18 cellular contexts compared by ENCODE assay signal in genomic region chr6:53058388-53058890, GRCh38. TPM values are rescaled to one million over a fixed set of nuclear protein-coding genes. Genes with fewer than 3 reads are reported as not detected.
A peak's percentile ranks its signal among the peaks of the same experiment; 100 is the strongest.
DNase-seq lines count a peak whose midpoint lies in the region; ATAC-seq and TF ChIP-seq lines count a peak whose summit lies in the region.
"Had no signal": no experiment of that assay in that cellular context is flagged by ENCODE, and none has a peak within 500 bp of the region (broad histone marks: within the 10 kb centered on the region; RNA-seq: fewer than 3 reads in every experiment).

No MANE protein-coding gene starts in this region.

- H3K27me3 Mint-ChIP-seq in activated naive CD4-positive, alpha-beta T cell treated with anti-CD3 and anti-CD28 coated beads, Interleukin-2, amount 50 U/mL, for 24 hours = no peaks in the 10 kb centered on the region
- H3K27me3 Mint-ChIP-seq in activated CD8-positive, alpha-beta T cell treated with anti-CD3 and anti-CD28 coated beads for 36 hours = no peaks in the 10 kb centered on the region

- H3K9me3 ChIP-seq in mucosa of stomach (ENCODE audit: control insufficient read depth, low read length) (no peaks in the 10 kb centered on the region), transverse colon (no peaks in the 10 kb centered on the region)
- H3K9me3 ChIP-seq: upper lobe of right lung had no signal

- 42 to 53% methylated on average over 4 of the region's 4 CpGs for WGBS in transverse colon (ENCODE audit: low coverage in 1 of 2), 2 donors

- in situ Hi-C loops in transverse colon (cut with MboI; ENCODE audit: low pct_ligation_motif_present in 1 of 4, low pct_unique_long_range_greater_than_20kb in 1 of 4, low sequenced_read_pairs in 3 of 4) = loop anchor here in 2 of 4 donors (10.0 kb wide), 1 partner anchor 64 kb away; the partner anchor contains the start of gene GSTA4 (in 2 of the 2)

- POLR2A ChIA-PET in activated CD8-positive, alpha-beta T cell treated with anti-CD3 and anti-CD28 coated beads for 36 hours (lab: Charles Lee) = interaction anchor here (1.0 kb wide), 1 partner anchor 10 kb away, joined by 3 read pairs; no protein-coding TSS in a partner anchor

- intact Hi-C loops in activated CD8-positive, alpha-beta T cell treated with anti-CD3 and anti-CD28 coated beads for 36 hours (cut with micrococcal nuclease) = no loop called here
- intact Hi-C loops in transverse colon (cut with DNase I; ENCODE audit: low total_unique reads) = no loop called here

- no peaks in the 10 kb centered on the region for H3K9me3 Mint-ChIP-seq in activated naive CD4-positive, alpha-beta T cell treated with anti-CD3 and anti-CD28 coated beads, Interleukin-2, amount 50 U/mL, for 24 hours
- H3K9me3 Mint-ChIP-seq in activated CD8-positive, alpha-beta T cell treated with anti-CD3 and anti-CD28 coated beads for 36 hours = no peaks in the 10 kb centered on the region
- H3K9me3 Mint-ChIP-seq: neural progenitor cell had no signal

- DNase-seq in activated naive CD4-positive, alpha-beta T cell treated with Interleukin-2 at 50 U/mL for 16 hours = no peak
- no peak for DNase-seq in activated CD8-positive, alpha-beta T cell treated with anti-CD3 and anti-CD28 coated beads for 36 hours
- DNase-seq in transverse colon (no peak), dedifferentiated amniotic fluid mesenchymal stem cell (ENCODE audit: extremely low spot score) (no peak), NCI-H1048 (lab: John Stamatoyannopoulos, UW) (no peak), RPMI8226 (no peak)
- DNase-seq: activated gamma-delta T cell treated with Interleukin-2 at 50 U/mL for 16 hours, H7, NCI-H2081 treated with DMSO at 0.1 percent for 48 hours, NCI-H774, upper lobe of right lung had no signal

- no peak for TF ChIP-seq CTCF in activated CD8-positive, alpha-beta T cell treated with anti-CD3 and anti-CD28 coated beads for 36 hours (IDR thresholded peaks at IDR 0.05)
- no peak for TF ChIP-seq CTCF in transverse colon (IDR thresholded peaks at IDR 0.05)

- H3K36me3 ChIP-seq in mucosa of stomach (ENCODE audit: control insufficient read depth, insufficient read depth, low read length) = no peaks in the 10 kb centered on the region
- H3K36me3 ChIP-seq in transverse colon = no peaks in the 10 kb centered on the region
- H3K36me3 ChIP-seq: cardiac muscle cell, neural progenitor cell, upper lobe of right lung had no signal

- H3K27ac ChIP-seq in transverse colon = peak overlapping the region; percentile 9 to 52 (median 43)
- H3K27ac ChIP-seq: cardiac muscle cell, neural progenitor cell, upper lobe of right lung, VCaP had no signal

- H3K27ac Mint-ChIP-seq in activated naive CD4-positive, alpha-beta T cell treated with anti-CD3 and anti-CD28 coated beads, Interleukin-2, amount 50 U/mL, for 24 hours = peak overlapping the region; percentile 1
- H3K27ac Mint-ChIP-seq in activated CD8-positive, alpha-beta T cell treated with anti-CD3 and anti-CD28 coated beads for 36 hours = peak overlapping the region; percentile 2
- H3K27ac Mint-ChIP-seq: neural progenitor cell had no signal

- peaks cover 55% of the 10 kb centered on the region for H3K4me1 Mint-ChIP-seq in activated naive CD4-positive, alpha-beta T cell treated with anti-CD3 and anti-CD28 coated beads, Interleukin-2, amount 50 U/mL, for 24 hours
- peaks cover 44% of the 10 kb centered on the region for H3K4me1 Mint-ChIP-seq in activated CD8-positive, alpha-beta T cell treated with anti-CD3 and anti-CD28 coated beads for 36 hours (ENCODE audit: low read depth)

- peak overlapping the region; percentile 10 for H3K4me3 ChIP-seq in mucosa of stomach (ENCODE audit: low read length)
- H3K4me3 ChIP-seq in transverse colon = no peak overlapping the region
- H3K4me3 ChIP-seq: cardiac muscle cell, lung, neural progenitor cell had no signal

- no peaks in the 10 kb centered on the region for H3K27me3 ChIP-seq in mucosa of stomach (ENCODE audit: control insufficient read depth, insufficient read depth, low read length)
- no peaks in the 10 kb centered on the region for H3K27me3 ChIP-seq in transverse colon
- H3K27me3 ChIP-seq: cardiac muscle cell, upper lobe of right lung had no signal

- H3K36me3 Mint-ChIP-seq in activated naive CD4-positive, alpha-beta T cell treated with anti-CD3 and anti-CD28 coated beads, Interleukin-2, amount 50 U/mL, for 24 hours = no peaks in the 10 kb centered on the region
- no peaks in the 10 kb centered on the region for H3K36me3 Mint-ChIP-seq in activated CD8-positive, alpha-beta T cell treated with anti-CD3 and anti-CD28 coated beads for 36 hours (ENCODE audit: low read depth)

- TF ChIP-seq POLR2A in transverse colon (IDR thresholded peaks at IDR 0.05) = no peak

- peak overlapping the region; percentile 16 for H3K4me3 Mint-ChIP-seq in activated naive CD4-positive, alpha-beta T cell treated with anti-CD3 and anti-CD28 coated beads, Interleukin-2, amount 50 U/mL, for 24 hours
- no peak overlapping the region for H3K4me3 Mint-ChIP-seq in activated CD8-positive, alpha-beta T cell treated with anti-CD3 and anti-CD28 coated beads for 36 hours

- no peak for TF ChIP-seq EP300 in transverse colon (IDR thresholded peaks at IDR 0.05; ENCODE audit: low read depth)

- ATAC-seq in activated CD8-positive, alpha-beta T cell treated with anti-CD3 and anti-CD28 coated beads for 36 hours = no peak
- ATAC-seq: Panc1, upper lobe of right lung had no signal

- CTCF ChIA-PET in activated CD8-positive, alpha-beta T cell treated with anti-CD3 and anti-CD28 coated beads for 36 hours (lab: Charles Lee) = interaction anchor here (0.6 to 1.9 kb wide), 2 partner anchors 9 to 334 kb away, joined by 3 to 5 read pairs; no protein-coding TSS in a partner anchor

- H3K4me1 ChIP-seq in mucosa of stomach (ENCODE audit: control insufficient read depth, insufficient read depth, low read length) (peaks cover 47% of the 10 kb centered on the region), transverse colon (peaks cover 23 to 60% (median 35%) of the 10 kb centered on the region in 4 donors)

- peak overlapping the region; percentile 2 for H3K9ac ChIP-seq in mucosa of stomach (ENCODE audit: low read length)
- H3K9ac ChIP-seq: neural progenitor cell had no signal

RNA-seq across cellular contexts. Expression of gene CILK1, which starts 3.2 kb away (rescaled TPM):
- 1 to 10 TPM; 6.2 to 6.6 TPM for total RNA-seq in activated CD8-positive, alpha-beta T cell treated with anti-CD3 and anti-CD28 coated beads for 36 hours
- 10 to 100 TPM in 3 of 4 donors, 1 to 10 TPM in 1; 7.0 to 19.1 (median 16.7) TPM for total RNA-seq in transverse colon

RNA-seq across cellular contexts. Expression of gene FBXO9, which starts 6.8 kb away (rescaled TPM):
- total RNA-seq in activated CD8-positive, alpha-beta T cell treated with anti-CD3 and anti-CD28 coated beads for 36 hours = 10 to 100 TPM; 40.8 to 41.6 TPM
- total RNA-seq in transverse colon = 100 to 1,000 TPM in 1 of 4 donors, 10 to 100 TPM in 3; 50.5 to 166 (median 64.2) TPM
